In the genomic region with DNA sequence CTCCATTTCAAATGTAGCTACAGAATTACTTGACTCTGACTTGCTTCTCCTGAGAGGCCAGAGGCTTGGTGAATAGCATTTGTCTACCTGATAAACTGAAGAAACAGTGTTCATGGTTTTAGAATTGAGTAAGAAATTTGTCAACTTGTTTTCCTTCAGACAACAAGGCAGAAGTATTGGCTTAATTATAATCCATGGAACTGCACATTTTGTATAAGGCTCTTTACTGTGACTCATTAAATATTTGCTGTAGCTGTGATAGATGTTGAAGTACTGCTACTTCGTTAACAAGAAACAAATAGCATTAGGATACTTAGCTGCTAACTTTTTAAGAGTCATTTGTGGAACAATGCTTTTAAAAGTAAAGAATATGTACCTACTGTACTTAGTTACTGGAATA, we compare ENCODE assay signal across 19 cellular contexts. TPM values are rescaled to one million over a fixed set of nuclear protein-coding genes. Genes with fewer than 3 reads are reported as not detected.
A peak's percentile ranks its signal among the peaks of the same experiment; 100 is the strongest.
DNase-seq lines count a peak whose midpoint lies in the region; ATAC-seq and TF ChIP-seq lines count a peak whose summit lies in the region.
"Had no signal": no experiment of that assay in that cellular context is flagged by ENCODE, and none has a peak within 500 bp of the region (broad histone marks: within the 10 kb centered on the region; RNA-seq: fewer than 3 reads in every experiment).

No MANE protein-coding gene starts in this region.

- H3K79me1 ChIP-seq in neuronal stem cell (ENCODE audit: low read depth, low read length): no peaks in the 10 kb centered on the region

- no peak overlapping the region for H4K91ac ChIP-seq in neuronal stem cell (ENCODE audit: low read depth, low read length, poor library complexity)

- H2AK5ac ChIP-seq in neuronal stem cell (ENCODE audit: low read depth, low read length): no peak overlapping the region

- no peaks in the 10 kb centered on the region for H3K27me3 Mint-ChIP-seq in Caco-2 (ENCODE audit: insufficient read depth, unreplicated experiment)

- no peak overlapping the region for H3K18ac ChIP-seq in neuronal stem cell (ENCODE audit: low read length)

- DNase-seq in KG1 (lab: John Stamatoyannopoulos, UW) (peak; percentile 52), cerebellar cortex (ENCODE audit: low spot score) (peak; percentile 63), superior temporal gyrus (ENCODE audit: extremely low spot score) (peak; percentile 41), aorta (no peak), Caco-2 (no peak), neuronal stem cell (ENCODE audit: low spot score) (no peak)
- DNase-seq: CD4-positive, alpha-beta memory T cell; COR-L47; DMS153; DND-41; GDM1; GM23248; H9 had no signal

- H3K4me1 Mint-ChIP-seq in Caco-2 (ENCODE audit: low read depth, unreplicated experiment): peaks cover 13% of the 10 kb centered on the region

- H3K27ac ChIP-seq in aorta (ENCODE audit: low read depth in 1 of 2, low read length in 2 of 2) (no peak overlapping the region), neuronal stem cell (replicated peaks; ENCODE audit: low read length) (no peak overlapping the region)
- H3K27ac ChIP-seq: GM23248 had no signal

- H3K27me3 ChIP-seq in aorta (ENCODE audit: control insufficient read depth in 1 of 2, insufficient read depth in 2 of 2, low read length in 1 of 2) (no peaks in the 10 kb centered on the region), Caco-2 (replicated peaks; ENCODE audit: control insufficient read depth, insufficient read depth, low read length) (no peaks in the 10 kb centered on the region), neuronal stem cell (ENCODE audit: control insufficient read depth in 3 of 3, insufficient read depth in 3 of 3, low read depth in 1 of 3, low read length in 3 of 3) (peaks cover 0 to 20% (median 6%) of the 10 kb centered on the region in 3 experiments)

- 43 to 56% methylated on average over 1 of the region's 1 CpG for WGBS in aorta, 2 donors
- WGBS in neuronal stem cell (ENCODE audit: extremely low coverage in 2 of 2, insufficient read length in 2 of 2, insufficient replicate concordance in 1 of 2), 2 donors: no CpG with 5 or more reads among the region's 1 CpG

- H3K4me2 ChIP-seq in neuronal stem cell (ENCODE audit: insufficient read depth, low read length, poor library complexity, severe bottlenecking): no peak overlapping the region

- H4K8ac ChIP-seq in neuronal stem cell (ENCODE audit: low read depth, low read length): no peak overlapping the region

- ATAC-seq in aorta (ENCODE audit: low FRiP score) (no peak), HG03175 (IDR thresholded peaks at IDR 0.05; ENCODE audit: unreplicated experiment) (no peak)
- ATAC-seq: HCT116 had no signal

- H3K23ac ChIP-seq in neuronal stem cell (ENCODE audit: low read depth, low read length, poor library complexity): no peak overlapping the region

- H2BK120ac ChIP-seq in neuronal stem cell (ENCODE audit: low read depth, low read length): no peak overlapping the region

- H3K36me3 Mint-ChIP-seq in Caco-2 (ENCODE audit: insufficient read depth, unreplicated experiment): no peaks in the 10 kb centered on the region
- H3K36me3 Mint-ChIP-seq: CD4-positive, alpha-beta memory T cell had no signal

- H2BK12ac ChIP-seq in neuronal stem cell (ENCODE audit: low read length): no peak overlapping the region

- no peak overlapping the region for H2BK5ac ChIP-seq in neuronal stem cell (ENCODE audit: low read length)

- H3K4me3 Mint-ChIP-seq in Caco-2 (ENCODE audit: unreplicated experiment): no peak overlapping the region
- H3K4me3 Mint-ChIP-seq: CD4-positive, alpha-beta memory T cell; H9 had no signal

- no peaks in the 10 kb centered on the region for H3K9me3 Mint-ChIP-seq in Caco-2 (ENCODE audit: unreplicated experiment)
- H3K9me3 Mint-ChIP-seq: H9 had no signal

- H3K9ac ChIP-seq in neuronal stem cell (ENCODE audit: low read depth, low read length, poor library complexity): no peak overlapping the region
- H3K9ac ChIP-seq: GM23248 had no signal

- intact Hi-C loops in aorta (cut with DNase I) (no loop called here), Caco-2 (cut with micrococcal nuclease; ENCODE audit: unreplicated experiment) (no loop called here)

- H3K4me3 ChIP-seq in aorta (ENCODE audit: low read length in 2 of 2) (peak overlapping the region; percentile 8 to 64), Caco-2 (ENCODE audit: low read depth, low read length) (no peak overlapping the region), neuronal stem cell (ENCODE audit: low read length in 2 of 2) (no peak overlapping the region)
- H3K4me3 ChIP-seq: GM12878, GM23248 had no signal

- H2AFZ ChIP-seq in neuronal stem cell (ENCODE audit: low read length): no peak overlapping the region
- H2AFZ ChIP-seq: GM23248 had no signal

- H3K9me3 ChIP-seq in aorta (ENCODE audit: control insufficient read depth, low read length): no peaks in the 10 kb centered on the region
- no peaks in the 10 kb centered on the region for H3K9me3 ChIP-seq in Caco-2
- H3K9me3 ChIP-seq in neuronal stem cell (replicated peaks in 1 of 2; ENCODE audit: control insufficient read depth in 2 of 2, insufficient read depth in 1 of 2, low read depth in 1 of 2, low read length in 2 of 2): no peaks in the 10 kb centered on the region

- no peak overlapping the region for H2BK15ac ChIP-seq in neuronal stem cell (ENCODE audit: low read length)

- H3K27ac Mint-ChIP-seq in Caco-2 (ENCODE audit: unreplicated experiment): no peak overlapping the region
- H3K27ac Mint-ChIP-seq: CD4-positive, alpha-beta memory T cell; H9 had no signal

- H3K36me3 ChIP-seq in aorta (ENCODE audit: control insufficient read depth in 1 of 2, insufficient read depth in 2 of 2, low read length in 1 of 2) (no peaks in the 10 kb centered on the region), Caco-2 (ENCODE audit: control insufficient read depth, insufficient read depth, low read length) (no peaks in the 10 kb centered on the region), neuronal stem cell (replicated peaks in 1 of 2; ENCODE audit: control insufficient read depth in 2 of 2, insufficient read depth in 2 of 2, low read length in 2 of 2) (no peaks in the 10 kb centered on the region)

- H3K14ac ChIP-seq in neuronal stem cell (ENCODE audit: low read length): no peak overlapping the region

- POLR2A ChIA-PET in Caco-2 (lab: Charles Lee): no interaction called here

- H3K4me1 ChIP-seq in aorta (ENCODE audit: control insufficient read depth in 1 of 2, insufficient read depth in 2 of 2, low read length in 2 of 2) (no peaks in the 10 kb centered on the region), Caco-2 (no peaks in the 10 kb centered on the region), neuronal stem cell (ENCODE audit: control insufficient read depth in 2 of 2, insufficient read depth in 1 of 2, low read depth in 1 of 2, low read length in 2 of 2) (peaks cover 0 to 2% of the 10 kb centered on the region in 2 donors)

- no TSS peak for BruUV-seq in Caco-2 (replicated peaks; lab: Mats Ljungman, UMichigan)

- no peak overlapping the region for H3K4ac ChIP-seq in neuronal stem cell (ENCODE audit: low read length)

- no peak for TF ChIP-seq CTCF in Caco-2 (IDR thresholded peaks at IDR 0.05; ENCODE audit: insufficient read depth in 1 of 2, low read depth in 1 of 2, low read length in 1 of 2, severe bottlenecking in 1 of 2, unreplicated experiment in 1 of 2)

- CTCF ChIA-PET in Caco-2 (lab: Charles Lee): no interaction called here

RNA-seq across cellular contexts. Expression of a gene that starts 4.6 kb away (rescaled TPM):
- total RNA-seq in aorta (1 to 10 TPM; 2.1 to 2.8 TPM), Caco-2 (2022) (2.9 and 3.2 TPM in 2 replicates)
- under 1 TPM; under 0.01 to 0.18 TPM for polyA plus RNA-seq in aorta
- 0.01 TPM for polyA plus RNA-seq in neuronal stem cell (2013, experiment 1 of 2)
- under 0.01 TPM for polyA plus RNA-seq in neuronal stem cell (2013, experiment 2 of 2)
- total RNA-seq: A172; A673; CD4-positive, alpha-beta memory T cell; GM23248 had no signal
- polyA plus RNA-seq: BJ; CD4-positive, alpha-beta memory T cell; GM23248 had no signal

Comparison
In these comparisons a context has a peak if more than half of its experiments do, and no peak if none do; other contexts are left out.
1. DNase-seq: peak in KG1 (single experiment), cerebellar cortex (single experiment) and superior temporal gyrus (single experiment); none in aorta (0 of 2), Caco-2 (0 of 2) and neuronal stem cell (single experiment).
2. H3K4me3 ChIP-seq: peak in aorta (2 of 2); none in Caco-2 (single experiment) and neuronal stem cell (0 of 2).